ENCODE assay signal across 8 cellular contexts in the genomic region with DNA sequence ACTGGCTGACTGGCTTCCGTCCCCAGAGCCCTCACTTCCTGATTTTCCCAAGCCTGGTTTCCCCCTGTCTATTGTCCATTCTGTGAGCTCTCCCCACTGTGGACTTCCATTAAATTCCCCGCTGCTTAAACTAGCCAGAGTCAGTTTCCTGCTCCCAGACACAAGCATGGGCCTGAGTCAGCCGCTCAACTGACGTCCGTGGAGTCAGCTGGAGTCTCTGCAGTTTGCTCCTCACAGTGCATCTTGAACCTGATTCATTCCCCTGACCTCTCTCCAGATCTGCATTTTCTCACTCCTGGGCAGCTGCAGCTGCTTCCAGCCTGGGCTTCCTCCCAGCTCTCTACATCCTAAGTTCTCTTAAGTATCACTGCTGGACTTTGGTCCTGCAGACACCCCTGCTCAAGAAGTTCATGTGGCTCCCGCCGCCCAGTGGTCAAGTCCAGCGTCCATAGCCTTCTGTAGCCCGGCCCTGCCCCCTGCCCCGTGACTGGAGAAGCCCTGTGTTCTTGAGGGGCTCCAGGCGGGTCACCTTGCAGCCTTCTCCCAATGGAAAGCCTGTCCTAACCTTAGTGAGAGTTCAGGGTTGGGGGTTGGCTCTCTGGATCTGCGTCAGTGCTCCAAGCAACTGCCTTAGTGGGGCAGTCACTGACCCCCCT. TPM values are rescaled to one million over a fixed set of nuclear protein-coding genes. Genes with fewer than 3 reads are reported as not detected.
DNase-seq lines count a peak whose midpoint lies in the region; ATAC-seq and TF ChIP-seq lines count a peak whose summit lies in the region.

No MANE protein-coding gene starts in this region.

- H3K27me3 ChIP-seq in cardiac muscle cell: no peaks in the 10 kb centered on the region

- H3K9me3 Mint-ChIP-seq in natural killer cell treated with Interleukin-12 subunit alpha and Interleukin-12 subunit beta and Interleukin-15 and Interleukin-18, amount 100 ng/mL, for 72 hours: no peaks in the 10 kb centered on the region

- peak; percentile 84 for DNase-seq in AG08396 (ENCODE audit: low spot score)
- peak; percentile 71 for DNase-seq in amniotic stem cell (lab: John Stamatoyannopoulos, UW)
- peak in 1 of 2 donors; percentile 93 for DNase-seq in cardiac muscle cell (ENCODE audit: low read depth in 1 of 2, low spot score in 1 of 2)
- DNase-seq in pons (ENCODE audit: low spot score): peak; percentile 45
- no peak for DNase-seq in NCI-H524 treated with DMSO at 0.1 percent for 48 hours (lab: John Stamatoyannopoulos, UW)
- DNase-seq in DMS153 treated with DMSO at 0.1 percent for 48 hours (lab: John Stamatoyannopoulos, UW; ENCODE audit: unreplicated experiment): no peak
- no peak for DNase-seq in NCI-H146 treated with DMSO at 0.1 percent for 48 hours (lab: John Stamatoyannopoulos, UW; ENCODE audit: unreplicated experiment)
- no peak for DNase-seq in natural killer cell treated with Interleukin-12 subunit alpha and Interleukin-12 subunit beta and Interleukin-15 and Interleukin-18, amount 100 ng/mL, for 72 hours (ENCODE audit: low spot score)

- no peak for ATAC-seq in natural killer cell treated with Interleukin-12 subunit alpha and Interleukin-12 subunit beta and Interleukin-15 and Interleukin-18, amount 100 ng/mL, for 72 hours

- no peak overlapping the region for H3K4me3 ChIP-seq in cardiac muscle cell

- H3K27ac Mint-ChIP-seq in natural killer cell treated with Interleukin-12 subunit alpha and Interleukin-12 subunit beta and Interleukin-15 and Interleukin-18, amount 100 ng/mL, for 72 hours: no peak overlapping the region

- H3K9me3 ChIP-seq in cardiac muscle cell (ENCODE audit: low read depth): no peaks in the 10 kb centered on the region

- H3K27ac ChIP-seq in cardiac muscle cell: peak overlapping the region; percentile 83

- peaks cover 26% of the 10 kb centered on the region for H3K4me1 ChIP-seq in cardiac muscle cell (ENCODE audit: low read depth)

- H3K36me3 ChIP-seq in cardiac muscle cell: no peaks in the 10 kb centered on the region

- TF ChIP-seq CTCF in cardiac muscle cell (IDR thresholded peaks at IDR 0.05; ENCODE audit: low read depth, low read length): peak; percentile 13

- no peaks in the 10 kb centered on the region for H3K27me3 Mint-ChIP-seq in natural killer cell treated with Interleukin-12 subunit alpha and Interleukin-12 subunit beta and Interleukin-15 and Interleukin-18, amount 100 ng/mL, for 72 hours

- H3K4me3 Mint-ChIP-seq in natural killer cell treated with Interleukin-12 subunit alpha and Interleukin-12 subunit beta and Interleukin-15 and Interleukin-18, amount 100 ng/mL, for 72 hours: no peak overlapping the region

- H3K36me3 Mint-ChIP-seq in natural killer cell treated with Interleukin-12 subunit alpha and Interleukin-12 subunit beta and Interleukin-15 and Interleukin-18, amount 100 ng/mL, for 72 hours: no peaks in the 10 kb centered on the region

- H3K4me1 Mint-ChIP-seq in natural killer cell treated with Interleukin-12 subunit alpha and Interleukin-12 subunit beta and Interleukin-15 and Interleukin-18, amount 100 ng/mL, for 72 hours (ENCODE audit: low read depth in 2 of 2): peaks cover 0 to 5% of the 10 kb centered on the region in 2 donors

RNA-seq across cellular contexts. Expression of a gene that starts 20.0 kb away (rescaled TPM):
- 99.6 and 148 TPM in 2 replicates for total RNA-seq in cardiac muscle cell
- 64.1 and 79.1 TPM in 2 replicates for polyA plus RNA-seq in cardiac muscle cell
- 1,000 to 10,000 TPM; 1,092 to 1,804 TPM for total RNA-seq in natural killer cell treated with Interleukin-12 subunit alpha and Interleukin-12 subunit beta and Interleukin-15 and Interleukin-18, amount 100 ng/mL, for 72 hours

Comparison
In these comparisons a context has a peak if more than half of its experiments do, and no peak if none do; other contexts are left out.
1. DNase-seq: peak in AG08396 (single experiment), amniotic stem cell (single experiment) and pons (single experiment); none in NCI-H524 treated with DMSO at 0.1 percent for 48 hours (single experiment), DMS153 treated with DMSO at 0.1 percent for 48 hours (single experiment), NCI-H146 treated with DMSO at 0.1 percent for 48 hours (single experiment) and natural killer cell treated with Interleukin-12 subunit alpha and Interleukin-12 subunit beta and Interleukin-15 and Interleukin-18, amount 100 ng/mL, for 72 hours (single experiment).